In the genomic region with DNA sequence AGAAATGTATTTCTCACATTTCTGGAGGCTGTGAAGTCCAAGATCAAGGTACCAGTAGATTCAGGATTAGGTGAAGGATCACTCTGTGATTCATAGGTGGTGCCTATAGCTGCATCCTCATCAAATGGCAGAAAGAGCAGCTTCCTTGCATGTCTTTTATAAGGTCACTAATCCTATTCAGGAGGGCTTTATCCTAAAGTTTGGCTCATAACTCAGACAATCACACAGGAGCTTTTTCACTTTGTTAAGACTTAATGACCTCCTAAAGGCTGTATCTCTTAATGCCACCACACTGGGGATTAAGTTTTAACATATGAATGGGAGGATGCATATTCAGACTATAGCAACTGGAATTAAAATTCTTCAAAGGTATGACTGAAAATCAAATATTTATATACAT, we compare ENCODE assay signal across 4 cellular contexts.
"Had no signal": no experiment of that assay in that cellular context is flagged by ENCODE, and none has a peak within 500 bp of the region (broad histone marks: within the 10 kb centered on the region; RNA-seq: fewer than 3 reads in every experiment).

No MANE protein-coding gene starts in this region.

- DNase-seq: IMR-90, KBM-7, KG1 had no signal

- H3K4me3 ChIP-seq: K562 had no signal
